ENCODE assay signal across 2 cellular contexts in genomic region chr2:226742346-226742745, GRCh38.
TF ChIP-seq lines count a peak whose summit lies in the region.

No MANE protein-coding gene starts in this region.

TF ChIP-seq in liver, 16 proteins besides CTCF, POLR2A, EP300 and RAD21:
- TF ChIP-seq ZBTB33 (IDR thresholded peaks at IDR 0.05): no peak
- TF ChIP-seq EGR1 (IDR thresholded peaks at IDR 0.05; ENCODE audit: low read depth in 2 of 2): no peak
- TF ChIP-seq NR2F2 (IDR thresholded peaks at IDR 0.05): no peak
- no peak for TF ChIP-seq FOXA1 (IDR thresholded peaks at IDR 0.05)
- TF ChIP-seq TAF1 (conservative IDR thresholded peaks at IDR 0.05): no peak
- peak; percentile 83 for TF ChIP-seq YY1 (IDR thresholded peaks at IDR 0.05)
- TF ChIP-seq HNF4A (conservative IDR thresholded peaks at IDR 0.05): peak; percentile 16 to 23
- TF ChIP-seq RXRA (IDR thresholded peaks at IDR 0.05): no peak

TF ChIP-seq in HepG2, 621 proteins besides CTCF, POLR2A, EP300 and RAD21:
- no peak for TF ChIP-seq KLF6 (CRISPR knock-in tag; IDR thresholded peaks at IDR 0.05)
- no peak for TF ChIP-seq CSRNP2 (CRISPR knock-in tag; conservative IDR thresholded peaks at IDR 0.05; ENCODE audit: low read depth)
- TF ChIP-seq, protein P1, sequence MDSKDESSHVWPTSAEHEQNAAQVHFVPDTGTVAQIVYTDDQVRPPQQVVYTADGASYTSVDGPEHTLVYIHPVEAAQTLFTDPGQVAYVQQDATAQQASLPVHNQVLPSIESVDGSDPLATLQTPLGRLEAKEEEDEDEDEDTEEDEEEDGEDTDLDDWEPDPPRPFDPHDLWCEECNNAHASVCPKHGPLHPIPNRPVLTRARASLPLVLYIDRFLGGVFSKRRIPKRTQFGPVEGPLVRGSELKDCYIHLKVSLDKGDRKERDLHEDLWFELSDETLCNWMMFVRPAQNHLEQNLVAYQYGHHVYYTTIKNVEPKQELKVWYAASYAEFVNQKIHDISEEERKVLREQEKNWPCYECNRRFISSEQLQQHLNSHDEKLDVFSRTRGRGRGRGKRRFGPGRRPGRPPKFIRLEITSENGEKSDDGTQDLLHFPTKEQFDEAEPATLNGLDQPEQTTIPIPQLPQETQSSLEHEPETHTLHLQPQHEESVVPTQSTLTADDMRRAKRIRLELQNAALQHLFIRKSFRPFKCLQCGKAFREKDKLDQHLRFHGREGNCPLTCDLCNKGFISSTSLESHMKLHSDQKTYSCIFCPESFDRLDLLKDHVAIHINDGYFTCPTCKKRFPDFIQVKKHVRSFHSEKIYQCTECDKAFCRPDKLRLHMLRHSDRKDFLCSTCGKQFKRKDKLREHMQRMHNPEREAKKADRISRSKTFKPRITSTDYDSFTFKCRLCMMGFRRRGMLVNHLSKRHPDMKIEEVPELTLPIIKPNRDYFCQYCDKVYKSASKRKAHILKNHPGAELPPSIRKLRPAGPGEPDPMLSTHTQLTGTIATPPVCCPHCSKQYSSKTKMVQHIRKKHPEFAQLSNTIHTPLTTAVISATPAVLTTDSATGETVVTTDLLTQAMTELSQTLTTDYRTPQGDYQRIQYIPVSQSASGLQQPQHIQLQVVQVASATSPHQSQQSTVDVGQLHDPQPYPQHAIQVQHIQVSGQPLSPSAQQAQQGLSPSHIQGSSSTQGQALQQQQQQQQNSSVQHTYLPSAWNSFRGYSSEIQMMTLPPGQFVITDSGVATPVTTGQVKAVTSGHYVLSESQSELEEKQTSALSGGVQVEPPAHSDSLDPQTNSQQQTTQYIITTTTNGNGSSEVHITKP (CRISPR knock-in tag; IDR thresholded peaks at IDR 0.05; ENCODE audit: low read depth): no peak
- no peak for TF ChIP-seq ZNF567 (CRISPR knock-in tag; IDR thresholded peaks at IDR 0.05; ENCODE audit: borderline replicate concordance)
- no peak for TF ChIP-seq NCOA1 (CRISPR knock-in tag; IDR thresholded peaks at IDR 0.05)
- TF ChIP-seq, protein P2, sequence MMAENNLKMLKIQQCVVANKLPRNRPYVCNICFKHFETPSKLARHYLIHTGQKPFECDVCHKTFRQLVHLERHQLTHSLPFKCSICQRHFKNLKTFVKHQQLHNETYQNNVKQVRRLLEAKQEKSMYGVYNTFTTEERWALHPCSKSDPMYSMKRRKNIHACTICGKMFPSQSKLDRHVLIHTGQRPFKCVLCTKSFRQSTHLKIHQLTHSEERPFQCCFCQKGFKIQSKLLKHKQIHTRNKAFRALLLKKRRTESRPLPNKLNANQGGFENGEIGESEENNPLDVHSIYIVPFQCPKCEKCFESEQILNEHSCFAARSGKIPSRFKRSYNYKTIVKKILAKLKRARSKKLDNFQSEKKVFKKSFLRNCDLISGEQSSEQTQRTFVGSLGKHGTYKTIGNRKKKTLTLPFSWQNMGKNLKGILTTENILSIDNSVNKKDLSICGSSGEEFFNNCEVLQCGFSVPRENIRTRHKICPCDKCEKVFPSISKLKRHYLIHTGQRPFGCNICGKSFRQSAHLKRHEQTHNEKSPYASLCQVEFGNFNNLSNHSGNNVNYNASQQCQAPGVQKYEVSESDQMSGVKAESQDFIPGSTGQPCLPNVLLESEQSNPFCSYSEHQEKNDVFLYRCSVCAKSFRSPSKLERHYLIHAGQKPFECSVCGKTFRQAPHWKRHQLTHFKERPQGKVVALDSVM (CRISPR knock-in tag; IDR thresholded peaks at IDR 0.05): no peak
- no peak for TF ChIP-seq FOXP1 (IDR thresholded peaks at IDR 0.05)
- TF ChIP-seq FOXP1 (CRISPR knock-in tag; IDR thresholded peaks at IDR 0.05): no peak
- TF ChIP-seq ZNF670 (CRISPR knock-in tag; IDR thresholded peaks at IDR 0.05; ENCODE audit: borderline replicate concordance): no peak
- TF ChIP-seq PRPF4 (IDR thresholded peaks at IDR 0.05; ENCODE audit: low read depth, low read length, poor library complexity, severe bottlenecking): no peak
- TF ChIP-seq FOXO1 (CRISPR knock-in tag; IDR thresholded peaks at IDR 0.05): no peak
- TF ChIP-seq HOXA5 (CRISPR knock-in tag; IDR thresholded peaks at IDR 0.05): no peak
- no peak for TF ChIP-seq MLXIP (CRISPR knock-in tag; IDR thresholded peaks at IDR 0.05; ENCODE audit: borderline replicate concordance)
- TF ChIP-seq HIVEP1 (CRISPR knock-in tag; IDR thresholded peaks at IDR 0.05): no peak
- no peak for TF ChIP-seq ZNF672 (CRISPR knock-in tag; IDR thresholded peaks at IDR 0.05)
- no peak for TF ChIP-seq ZNF382 (CRISPR knock-in tag; IDR thresholded peaks at IDR 0.05; ENCODE audit: borderline replicate concordance)
- no peak for TF ChIP-seq SP5 (CRISPR knock-in tag; IDR thresholded peaks at IDR 0.05; ENCODE audit: borderline replicate concordance, low read depth)
- no peak for TF ChIP-seq SIN3B (IDR thresholded peaks at IDR 0.05; ENCODE audit: low read length)
- no peak for TF ChIP-seq ZNF207 (IDR thresholded peaks at IDR 0.05; ENCODE audit: borderline replicate concordance)
- TF ChIP-seq, protein P3, sequence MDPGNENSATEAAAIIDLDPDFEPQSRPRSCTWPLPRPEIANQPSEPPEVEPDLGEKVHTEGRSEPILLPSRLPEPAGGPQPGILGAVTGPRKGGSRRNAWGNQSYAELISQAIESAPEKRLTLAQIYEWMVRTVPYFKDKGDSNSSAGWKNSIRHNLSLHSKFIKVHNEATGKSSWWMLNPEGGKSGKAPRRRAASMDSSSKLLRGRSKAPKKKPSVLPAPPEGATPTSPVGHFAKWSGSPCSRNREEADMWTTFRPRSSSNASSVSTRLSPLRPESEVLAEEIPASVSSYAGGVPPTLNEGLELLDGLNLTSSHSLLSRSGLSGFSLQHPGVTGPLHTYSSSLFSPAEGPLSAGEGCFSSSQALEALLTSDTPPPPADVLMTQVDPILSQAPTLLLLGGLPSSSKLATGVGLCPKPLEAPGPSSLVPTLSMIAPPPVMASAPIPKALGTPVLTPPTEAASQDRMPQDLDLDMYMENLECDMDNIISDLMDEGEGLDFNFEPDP (CRISPR knock-in tag; conservative IDR thresholded peaks at IDR 0.05): no peak
- TF ChIP-seq, protein P4, sequence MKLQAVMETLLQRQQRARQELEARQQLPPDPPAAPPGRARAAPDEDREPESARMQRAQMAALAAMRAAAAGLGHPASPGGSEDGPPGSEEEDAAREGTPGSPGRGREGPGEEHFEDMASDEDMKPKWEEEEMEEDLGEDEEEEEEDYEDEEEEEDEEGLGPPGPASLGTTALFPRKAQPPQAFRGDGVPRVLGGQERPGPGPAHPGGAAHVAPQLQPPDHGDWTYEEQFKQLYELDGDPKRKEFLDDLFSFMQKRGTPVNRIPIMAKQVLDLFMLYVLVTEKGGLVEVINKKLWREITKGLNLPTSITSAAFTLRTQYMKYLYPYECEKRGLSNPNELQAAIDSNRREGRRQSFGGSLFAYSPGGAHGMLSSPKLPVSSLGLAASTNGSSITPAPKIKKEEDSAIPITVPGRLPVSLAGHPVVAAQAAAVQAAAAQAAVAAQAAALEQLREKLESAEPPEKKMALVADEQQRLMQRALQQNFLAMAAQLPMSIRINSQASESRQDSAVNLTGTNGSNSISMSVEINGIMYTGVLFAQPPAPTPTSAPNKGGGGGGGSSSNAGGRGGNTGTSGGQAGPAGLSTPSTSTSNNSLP (IDR thresholded peaks at IDR 0.05; ENCODE audit: low read depth, low read length): no peak
